1 cellular context compared by ENCODE assay signal in genomic region chr17:45320931-45321461, GRCh38.
TF ChIP-seq lines count a peak whose summit lies in the region.

No MANE protein-coding gene starts in this region.

TF ChIP-seq in K562, 482 proteins besides CTCF, POLR2A, EP300 and RAD21 (continued from another document and continues in another):
- TF ChIP-seq, protein P1, sequence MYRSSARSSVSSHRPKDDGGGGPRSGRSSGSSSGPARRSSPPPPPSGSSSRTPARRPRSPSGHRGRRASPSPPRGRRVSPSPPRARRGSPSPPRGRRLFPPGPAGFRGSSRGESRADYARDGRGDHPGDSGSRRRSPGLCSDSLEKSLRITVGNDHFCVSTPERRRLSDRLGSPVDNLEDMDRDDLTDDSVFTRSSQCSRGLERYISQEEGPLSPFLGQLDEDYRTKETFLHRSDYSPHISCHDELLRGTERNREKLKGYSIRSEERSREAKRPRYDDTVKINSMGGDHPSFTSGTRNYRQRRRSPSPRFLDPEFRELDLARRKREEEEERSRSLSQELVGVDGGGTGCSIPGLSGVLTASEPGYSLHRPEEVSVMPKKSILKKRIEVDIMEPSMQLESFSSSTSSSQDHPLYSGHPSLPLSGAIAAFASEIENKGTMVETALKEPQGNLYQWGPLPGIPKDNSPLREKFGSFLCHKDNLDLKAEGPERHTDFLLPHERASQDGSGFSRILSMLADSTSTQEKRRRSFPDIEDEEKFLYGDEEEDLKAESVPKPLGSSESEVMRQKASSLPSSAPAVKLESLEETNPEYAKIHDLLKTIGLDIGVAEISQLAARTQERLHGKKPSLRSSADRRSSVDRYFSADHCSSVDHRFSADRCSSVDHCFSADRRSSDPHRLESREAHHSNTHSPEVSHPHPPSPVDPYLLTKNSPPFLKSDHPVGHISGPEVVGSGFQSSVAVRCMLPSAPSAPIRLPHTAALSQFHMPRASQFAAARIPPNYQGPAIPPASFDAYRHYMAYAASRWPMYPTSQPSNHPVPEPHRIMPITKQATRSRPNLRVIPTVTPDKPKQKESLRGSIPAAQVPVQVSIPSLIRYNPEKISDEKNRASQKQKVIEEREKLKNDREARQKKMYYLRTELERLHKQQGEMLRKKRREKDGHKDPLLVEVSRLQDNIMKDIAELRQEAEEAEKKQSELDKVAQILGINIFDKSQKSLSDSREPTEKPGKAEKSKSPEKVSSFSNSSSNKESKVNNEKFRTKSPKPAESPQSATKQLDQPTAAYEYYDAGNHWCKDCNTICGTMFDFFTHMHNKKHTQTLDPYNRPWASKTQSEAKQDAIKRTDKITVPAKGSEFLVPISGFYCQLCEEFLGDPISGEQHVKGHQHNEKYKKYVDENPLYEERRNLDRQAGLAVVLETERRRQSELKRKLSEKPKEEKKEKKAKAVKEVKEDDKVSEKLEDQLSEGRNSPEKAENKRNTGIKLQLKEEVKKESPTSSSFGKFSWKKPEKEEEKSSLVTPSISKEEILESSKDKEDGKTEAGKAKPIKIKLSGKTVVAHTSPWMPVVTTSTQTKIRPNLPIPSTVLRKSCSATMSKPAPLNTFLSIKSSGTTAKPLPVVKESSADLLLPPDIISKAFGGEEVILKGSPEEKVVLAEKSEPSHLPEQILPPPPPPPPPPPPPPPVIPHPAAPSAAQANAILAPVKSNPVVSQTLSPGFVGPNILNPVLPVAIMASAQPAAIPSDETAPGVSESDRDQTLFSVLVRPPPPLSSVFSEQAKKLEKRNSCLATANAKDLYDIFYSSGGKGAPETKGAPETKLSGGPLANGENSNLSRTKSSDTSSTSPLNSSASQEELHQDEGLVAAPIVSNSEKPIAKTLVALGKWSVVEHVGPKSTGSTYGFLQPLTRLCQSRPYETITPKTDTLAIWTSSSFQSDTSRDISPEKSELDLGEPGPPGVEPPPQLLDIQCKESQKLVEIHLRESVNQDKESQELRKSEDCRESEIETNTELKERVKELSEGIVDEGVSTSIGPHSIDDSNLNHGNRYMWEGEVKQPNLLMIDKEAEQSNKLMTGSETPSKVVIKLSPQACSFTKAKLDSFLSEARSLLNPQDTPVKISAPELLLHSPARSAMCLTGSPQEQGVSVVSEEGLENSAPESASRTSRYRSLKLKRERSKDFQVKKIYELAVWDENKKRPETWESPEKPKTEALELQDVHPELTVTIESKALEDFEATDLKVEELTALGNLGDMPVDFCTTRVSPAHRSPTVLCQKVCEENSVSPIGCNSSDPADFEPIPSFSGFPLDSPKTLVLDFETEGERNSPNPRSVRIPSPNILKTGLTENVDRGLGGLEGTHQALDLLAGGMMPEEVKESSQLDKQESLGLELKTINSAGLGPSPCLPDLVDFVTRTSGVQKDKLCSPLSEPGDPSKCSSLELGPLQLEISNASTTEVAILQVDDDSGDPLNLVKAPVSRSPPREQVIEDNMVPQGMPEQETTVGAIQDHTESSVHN (IDR thresholded peaks at IDR 0.05; ENCODE audit: borderline replicate concordance in 1 of 2, low read depth in 1 of 2): peak in 1 of 2 experiments; percentile 72; a peak in 1 of 4 replicates
- TF ChIP-seq ZFX (CRISPR knock-in tag; IDR thresholded peaks at IDR 0.05): no peak
- TF ChIP-seq CHCHD3 (CRISPR knock-in tag; IDR thresholded peaks at IDR 0.05): no peak
- no peak for TF ChIP-seq CBX5 (IDR thresholded peaks at IDR 0.05; ENCODE audit: borderline replicate concordance, low read depth)
- no peak for TF ChIP-seq NFXL1 (CRISPR knock-in tag; IDR thresholded peaks at IDR 0.05)
- TF ChIP-seq ZNF174 (CRISPR knock-in tag; IDR thresholded peaks at IDR 0.05): no peak
- TF ChIP-seq, protein P2, sequence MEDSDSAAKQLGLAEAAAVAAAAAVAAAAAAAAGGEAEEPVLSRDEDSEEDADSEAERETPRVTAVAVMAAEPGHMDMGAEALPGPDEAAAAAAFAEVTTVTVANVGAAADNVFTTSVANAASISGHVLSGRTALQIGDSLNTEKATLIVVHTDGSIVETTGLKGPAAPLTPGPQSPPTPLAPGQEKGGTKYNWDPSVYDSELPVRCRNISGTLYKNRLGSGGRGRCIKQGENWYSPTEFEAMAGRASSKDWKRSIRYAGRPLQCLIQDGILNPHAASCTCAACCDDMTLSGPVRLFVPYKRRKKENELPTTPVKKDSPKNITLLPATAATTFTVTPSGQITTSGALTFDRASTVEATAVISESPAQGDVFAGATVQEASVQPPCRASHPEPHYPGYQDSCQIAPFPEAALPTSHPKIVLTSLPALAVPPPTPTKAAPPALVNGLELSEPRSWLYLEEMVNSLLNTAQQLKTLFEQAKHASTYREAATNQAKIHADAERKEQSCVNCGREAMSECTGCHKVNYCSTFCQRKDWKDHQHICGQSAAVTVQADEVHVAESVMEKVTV (CRISPR knock-in tag; IDR thresholded peaks at IDR 0.05): no peak
- peak; percentile 79; the same call in 1 of the 2 replicates for TF ChIP-seq BACH1 (tag; IDR thresholded peaks at IDR 0.05)
- no peak for TF ChIP-seq POLR3A (IDR thresholded peaks at IDR 0.05; ENCODE audit: borderline replicate concordance, extremely low read depth, insufficient read depth, insufficient read length)
- no peak for TF ChIP-seq DNMT1 (IDR thresholded peaks at IDR 0.05)
- TF ChIP-seq SMARCC2 (IDR thresholded peaks at IDR 0.05; ENCODE audit: low read depth): peak; percentile 74; the same call in 1 of the 2 replicates
- TF ChIP-seq FOS (IDR thresholded peaks at IDR 0.05; ENCODE audit: extremely low read depth, insufficient read length): peak; percentile 66
- TF ChIP-seq, protein P3, sequence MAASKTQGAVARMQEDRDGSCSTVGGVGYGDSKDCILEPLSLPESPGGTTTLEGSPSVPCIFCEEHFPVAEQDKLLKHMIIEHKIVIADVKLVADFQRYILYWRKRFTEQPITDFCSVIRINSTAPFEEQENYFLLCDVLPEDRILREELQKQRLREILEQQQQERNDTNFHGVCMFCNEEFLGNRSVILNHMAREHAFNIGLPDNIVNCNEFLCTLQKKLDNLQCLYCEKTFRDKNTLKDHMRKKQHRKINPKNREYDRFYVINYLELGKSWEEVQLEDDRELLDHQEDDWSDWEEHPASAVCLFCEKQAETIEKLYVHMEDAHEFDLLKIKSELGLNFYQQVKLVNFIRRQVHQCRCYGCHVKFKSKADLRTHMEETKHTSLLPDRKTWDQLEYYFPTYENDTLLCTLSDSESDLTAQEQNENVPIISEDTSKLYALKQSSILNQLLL (CRISPR knock-in tag; IDR thresholded peaks at IDR 0.05; ENCODE audit: borderline replicate concordance): no peak
- TF ChIP-seq, protein P4, sequence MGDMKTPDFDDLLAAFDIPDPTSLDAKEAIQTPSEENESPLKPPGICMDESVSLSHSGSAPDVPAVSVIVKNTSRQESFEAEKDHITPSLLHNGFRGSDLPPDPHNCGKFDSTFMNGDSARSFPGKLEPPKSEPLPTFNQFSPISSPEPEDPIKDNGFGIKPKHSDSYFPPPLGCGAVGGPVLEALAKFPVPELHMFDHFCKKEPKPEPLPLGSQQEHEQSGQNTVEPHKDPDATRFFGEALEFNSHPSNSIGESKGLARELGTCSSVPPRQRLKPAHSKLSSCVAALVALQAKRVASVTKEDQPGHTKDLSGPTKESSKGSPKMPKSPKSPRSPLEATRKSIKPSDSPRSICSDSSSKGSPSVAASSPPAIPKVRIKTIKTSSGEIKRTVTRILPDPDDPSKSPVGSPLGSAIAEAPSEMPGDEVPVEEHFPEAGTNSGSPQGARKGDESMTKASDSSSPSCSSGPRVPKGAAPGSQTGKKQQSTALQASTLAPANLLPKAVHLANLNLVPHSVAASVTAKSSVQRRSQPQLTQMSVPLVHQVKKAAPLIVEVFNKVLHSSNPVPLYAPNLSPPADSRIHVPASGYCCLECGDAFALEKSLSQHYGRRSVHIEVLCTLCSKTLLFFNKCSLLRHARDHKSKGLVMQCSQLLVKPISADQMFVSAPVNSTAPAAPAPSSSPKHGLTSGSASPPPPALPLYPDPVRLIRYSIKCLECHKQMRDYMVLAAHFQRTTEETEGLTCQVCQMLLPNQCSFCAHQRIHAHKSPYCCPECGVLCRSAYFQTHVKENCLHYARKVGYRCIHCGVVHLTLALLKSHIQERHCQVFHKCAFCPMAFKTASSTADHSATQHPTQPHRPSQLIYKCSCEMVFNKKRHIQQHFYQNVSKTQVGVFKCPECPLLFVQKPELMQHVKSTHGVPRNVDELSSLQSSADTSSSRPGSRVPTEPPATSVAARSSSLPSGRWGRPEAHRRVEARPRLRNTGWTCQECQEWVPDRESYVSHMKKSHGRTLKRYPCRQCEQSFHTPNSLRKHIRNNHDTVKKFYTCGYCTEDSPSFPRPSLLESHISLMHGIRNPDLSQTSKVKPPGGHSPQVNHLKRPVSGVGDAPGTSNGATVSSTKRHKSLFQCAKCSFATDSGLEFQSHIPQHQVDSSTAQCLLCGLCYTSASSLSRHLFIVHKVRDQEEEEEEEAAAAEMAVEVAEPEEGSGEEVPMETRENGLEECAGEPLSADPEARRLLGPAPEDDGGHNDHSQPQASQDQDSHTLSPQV (IDR thresholded peaks at IDR 0.05): 0 out of 2 replicates have a peak, but pooled peaks have one; percentile 30
- no peak for TF ChIP-seq LARP7 (IDR thresholded peaks at IDR 0.05)
- TF ChIP-seq HIVEP1 (CRISPR knock-in tag; IDR thresholded peaks at IDR 0.05): no peak
- no peak for TF ChIP-seq CHD1 (IDR thresholded peaks at IDR 0.05; ENCODE audit: low read length)
- no peak for TF ChIP-seq THAP7 (CRISPR knock-in tag; IDR thresholded peaks at IDR 0.05)
- no peak for TF ChIP-seq KLF6 (CRISPR knock-in tag; IDR thresholded peaks at IDR 0.05; ENCODE audit: borderline replicate concordance)
- TF ChIP-seq ARID1B (IDR thresholded peaks at IDR 0.05): peak; percentile 90
- no peak for TF ChIP-seq RB1 (IDR thresholded peaks at IDR 0.05; ENCODE audit: low read depth)
- TF ChIP-seq NR2F6 (CRISPR knock-in tag; IDR thresholded peaks at IDR 0.05): no peak
- TF ChIP-seq SRF (CRISPR knock-in tag; IDR thresholded peaks at IDR 0.05): peak in 1 of 2 experiments; percentile 58; a peak in 1 of 4 replicates
- no peak for TF ChIP-seq SMARCA5 (IDR thresholded peaks at IDR 0.05)
- peak; percentile 59; the same call in 1 of the 2 replicates for TF ChIP-seq SOX6 (IDR thresholded peaks at IDR 0.05)
- no peak for TF ChIP-seq SIN3A (IDR thresholded peaks at IDR 0.05; ENCODE audit: borderline replicate concordance in 2 of 2, control insufficient read depth in 1 of 2, low read depth in 2 of 2, low read length in 2 of 2)
- TF ChIP-seq RREB1 (CRISPR knock-in tag; IDR thresholded peaks at IDR 0.05): no peak
- no peak for TF ChIP-seq BRD4 (IDR thresholded peaks at IDR 0.05)
- no peak for TF ChIP-seq COPS2 (conservative IDR thresholded peaks at IDR 0.05)
- no peak for TF ChIP-seq ZNF184 (CRISPR knock-in tag; IDR thresholded peaks at IDR 0.05)
- no peak for TF ChIP-seq MBD2 (IDR thresholded peaks at IDR 0.05; ENCODE audit: borderline replicate concordance, low read depth)
- no peak for TF ChIP-seq ERF (CRISPR knock-in tag; IDR thresholded peaks at IDR 0.05)
- TF ChIP-seq FOSL1 (tag; conservative IDR thresholded peaks at IDR 0.05): peak; percentile 98
